Comparison of ENCODE assay signal across 19 cellular contexts in genomic region chr5:113354056-113354455, GRCh38.
A peak's percentile ranks its signal among the peaks of the same experiment; 100 is the strongest.
DNase-seq lines count a peak whose midpoint lies in the region; ATAC-seq and TF ChIP-seq lines count a peak whose summit lies in the region.
"Had no signal": no experiment of that assay in that cellular context is flagged by ENCODE, and none has a peak within 500 bp of the region (broad histone marks: within the 10 kb centered on the region; RNA-seq: fewer than 3 reads in every experiment).

No MANE protein-coding gene starts in this region.

- no peak overlapping the region for H3K9ac ChIP-seq in adipocyte (ENCODE audit: low read length)

- no peaks in the 10 kb centered on the region for H4K20me1 ChIP-seq in osteoblast (ENCODE audit: insufficient read depth, low read length)

- 53 to 91% methylated on average over 1 of the region's 1 CpG for WGBS in upper lobe of left lung, 2 donors

- H3K36me3 ChIP-seq in adipocyte (ENCODE audit: control insufficient read depth, insufficient read depth, low read length, severe bottlenecking) (no peaks in the 10 kb centered on the region), osteoblast (ENCODE audit: insufficient read depth, low read length) (no peaks in the 10 kb centered on the region), upper lobe of left lung (no peaks in the 10 kb centered on the region)

- H3K4me3 ChIP-seq in adipocyte (ENCODE audit: low read length) = no peak overlapping the region
- H3K4me3 ChIP-seq in osteoblast (ENCODE audit: insufficient read depth, low read length) = no peak overlapping the region
- H3K4me3 ChIP-seq in upper lobe of left lung = no peak overlapping the region
- H3K4me3 ChIP-seq: A549 had no signal

- ATAC-seq in GM18868 (IDR thresholded peaks at IDR 0.05; ENCODE audit: unreplicated experiment) = peak; percentile 76
- no peak for ATAC-seq in HG02938 (IDR thresholded peaks at IDR 0.05; ENCODE audit: unreplicated experiment)
- no peak for ATAC-seq in upper lobe of left lung (ENCODE audit: low FRiP score in 2 of 2)
- ATAC-seq: A549 had no signal

- no peak for TF ChIP-seq POLR2A in upper lobe of left lung (IDR thresholded peaks at IDR 0.05)

- TF ChIP-seq CTCF in osteoblast (IDR thresholded peaks at IDR 0.05; ENCODE audit: extremely low read depth, low read depth, low read length) = no peak
- no peak for TF ChIP-seq CTCF in upper lobe of left lung (IDR thresholded peaks at IDR 0.05)

- no peak overlapping the region for H3K4me2 ChIP-seq in osteoblast (ENCODE audit: insufficient read depth, low read length)
- H3K4me2 ChIP-seq: A549 had no signal

- TF ChIP-seq EP300 in upper lobe of left lung (IDR thresholded peaks at IDR 0.05) = no peak

- no peak overlapping the region for H3K27ac ChIP-seq in osteoblast (ENCODE audit: low read depth, low read length)
- H3K27ac ChIP-seq in upper lobe of left lung = no peak overlapping the region
- H3K27ac ChIP-seq: A549 had no signal

- no peaks in the 10 kb centered on the region for H3K79me2 ChIP-seq in osteoblast (ENCODE audit: insufficient read depth, low read length)

- H3K4me1 ChIP-seq in adipocyte (ENCODE audit: control insufficient read depth, insufficient read depth, low read length) (peaks cover 12% of the 10 kb centered on the region), osteoblast (ENCODE audit: insufficient read depth, low read length) (no peaks in the 10 kb centered on the region), upper lobe of left lung (peaks cover 0 to 3% (median 0%) of the 10 kb centered on the region in 4 donors)
- H3K4me1 ChIP-seq: A549 had no signal

- no peak overlapping the region for H2AFZ ChIP-seq in osteoblast (ENCODE audit: low read length)

- DNase-seq in ACHN = peak; percentile 2
- DNase-seq in adipocyte (ENCODE audit: low read depth) = peak; percentile 32
- DNase-seq in glomerular visceral epithelial cell (ENCODE audit: extremely low spot score) = peak; percentile 78
- no peak for DNase-seq in NK-92 treated with Interleukin-12 subunit alpha and Interleukin-12 subunit beta, amount 100 ng/mL, for 24 hours (lab: John Stamatoyannopoulos, UW)
- DNase-seq in osteoblast (ENCODE audit: insufficient read length, low spot score, missing footprints) = no peak
- DNase-seq in upper lobe of left lung = no peak
- DNase-seq: AML-193; Calu3; CD4-positive, CD25-positive, alpha-beta regulatory T cell; DMS79; GDM1; NCI-H1048; NCI-H146; NCI-H2107; NCI-H69; SHP77 treated with DMSO at 0.1 percent for 48 hours had no signal

- H3K27me3 ChIP-seq in adipocyte (replicated peaks; ENCODE audit: control insufficient read depth, insufficient read depth, low read length) (no peaks in the 10 kb centered on the region), osteoblast (ENCODE audit: insufficient read depth, low read length) (no peaks in the 10 kb centered on the region), upper lobe of left lung (no peaks in the 10 kb centered on the region)

- in situ Hi-C loops in ACHN (cut with HindIII; ENCODE audit: low pct_ligation_motif_present, low pct_unique_long_range_greater_than_20kb, low sequenced_read_pairs) = no loop called here

- H3K9me3 ChIP-seq in adipocyte (ENCODE audit: control insufficient read depth, low read length) = no peaks in the 10 kb centered on the region
- no peaks in the 10 kb centered on the region for H3K9me3 ChIP-seq in osteoblast (ENCODE audit: low read depth, low read length)
- no peaks in the 10 kb centered on the region for H3K9me3 ChIP-seq in upper lobe of left lung
- H3K9me3 ChIP-seq: A549 had no signal

Comparison
In these comparisons a context has a peak if more than half of its experiments do, and no peak if none do; other contexts are left out.
1. DNase-seq: peak in ACHN (single experiment), adipocyte (single experiment) and glomerular visceral epithelial cell (single experiment); none in NK-92 treated with Interleukin-12 subunit alpha and Interleukin-12 subunit beta, amount 100 ng/mL, for 24 hours (single experiment), osteoblast (single experiment) and upper lobe of left lung (0 of 2).